ENCODE assay signal across 34 cellular contexts in genomic region chr5:154494036-154494435, GRCh38. TPM values are rescaled to one million over a fixed set of nuclear protein-coding genes. Genes with fewer than 3 reads are reported as not detected.
"Had no signal": no experiment of that assay in that cellular context is flagged by ENCODE, and none has a peak within 500 bp of the region (broad histone marks: within the 10 kb centered on the region; RNA-seq: fewer than 3 reads in every experiment).

No MANE protein-coding gene starts in this region.

- H3K9me3 Mint-ChIP-seq: activated B cell treated with CpG ODN at 0.5 μM for 24 hours; activated naive CD4-positive, alpha-beta T cell treated with anti-CD3 and anti-CD28 coated beads, Interleukin-2, amount 10 ng/mL, durations not matched to agents 7 days and 5 days; activated naive CD8-positive, alpha-beta T cell treated with anti-CD3 and anti-CD28 coated beads, Interleukin-2, amount 10 ng/mL, durations not matched to agents 7 days and 5 days; activated T-helper 1 cell treated with anti-CD3 and anti-CD28 coated beads, Interleukin-12 subunit alpha, Interleukin-12 subunit beta, Interleukin-2, Interleukin-4 antibody, amounts not matched to agents 30 ng/mL and 10 ng/mL and 1 ng/mL, durations not matched to agents 14 hours and 24 hours and 36 hours; natural killer cell treated with Interleukin-12 subunit alpha and Interleukin-12 subunit beta and Interleukin-15 and Interleukin-18, amount 100 ng/mL, for 72 hours; stimulated activated naive B cell treated with anti-CD40 and anti-IgM and Interleukin-4, amounts not matched to agents 10 μg/mL and 1 μg/mL and 100 μg/mL, for 72 hours; T-helper 2 cell treated with Interferon-gamma antibody and Interleukin-4, amounts not matched to agents 5 μg/mL and 100 μg/mL, for 36 hours had no signal

- H3K4me3 ChIP-seq: ascending aorta, cardiac muscle cell, heart right ventricle, left ventricle myocardium inferior, lung, mucosa of descending colon, right atrium auricular region, smooth muscle cell, tibial nerve had no signal

- DNase-seq: activated B cell treated with CpG ODN at 0.5 μM for 24 hours; activated CD4-positive, alpha-beta T cell treated with anti-CD3 and anti-CD28 coated beads for 36 hours; activated CD8-positive, alpha-beta memory T cell treated with anti-CD3 and anti-CD28 coated beads, Interleukin-2, amount 10 ng/mL, durations not matched to agents 7 days and 5 days; activated CD8-positive, alpha-beta T cell treated with anti-CD3 and anti-CD28 coated beads, Interleukin-2, amount 10 ng/mL, durations not matched to agents 7 days and 5 days; activated effector memory CD4-positive, alpha-beta T cell treated with anti-CD3 and anti-CD28 coated beads, Interleukin-2, amount 50 U/mL, for 16 hours; activated naive CD4-positive, alpha-beta T cell treated with anti-CD3 and anti-CD28 coated beads, Interleukin-2, amount 10 ng/mL, durations not matched to agents 7 days and 5 days; activated naive CD8-positive, alpha-beta T cell treated with anti-CD3 and anti-CD28 coated beads, Interleukin-2, amount 10 ng/mL, durations not matched to agents 7 days and 5 days; activated T-cell treated with anti-CD3 and anti-CD28 coated beads for 4 hours; cortex of kidney; foreskin fibroblast; heart right ventricle; left ventricle myocardium inferior; mesendoderm; mucosa of descending colon; stimulated activated CD4-positive, alpha-beta T cell treated with anti-CD3 and anti-CD28 coated beads, Interleukin-1b, Interleukin-23, amount 100 ng/mL, for 48 hours; stimulated activated CD4-positive, alpha-beta T cell treated with anti-CD3 and anti-CD28 coated beads, Interleukin-4, amount 100 ng/mL, for 4 hours; stimulated activated CD8-positive, alpha-beta memory T cell treated with anti-CD3 and anti-CD28 coated beads, Interleukin-4, amount 100 ng/mL, for 48 hours; stimulated activated naive B cell treated with anti-CD40 and anti-IgM and Interleukin-4, amounts not matched to agents 10 μg/mL and 1 μg/mL and 100 μg/mL, for 72 hours had no signal

- H3K4me1 Mint-ChIP-seq: activated B cell treated with CpG ODN at 0.5 μM for 24 hours; activated CD4-positive, alpha-beta T cell treated with anti-CD3 and anti-CD28 coated beads for 36 hours; activated CD8-positive, alpha-beta memory T cell treated with anti-CD3 and anti-CD28 coated beads, Interleukin-2, amount 10 ng/mL, durations not matched to agents 7 days and 5 days; activated naive CD4-positive, alpha-beta T cell treated with anti-CD3 and anti-CD28 coated beads, Interleukin-2, amount 10 ng/mL, durations not matched to agents 7 days and 5 days; activated naive CD8-positive, alpha-beta T cell treated with anti-CD3 and anti-CD28 coated beads, Interleukin-2, amount 10 ng/mL, durations not matched to agents 7 days and 5 days; brain; stimulated activated naive B cell treated with anti-CD40 and anti-IgM and Interleukin-4, amounts not matched to agents 10 μg/mL and 1 μg/mL and 100 μg/mL, for 72 hours had no signal

- FAIRE-seq: urothelium cell line had no signal

- H3K27ac Mint-ChIP-seq: activated B cell treated with CpG ODN at 0.5 μM for 24 hours; activated CD4-positive, alpha-beta T cell treated with anti-CD3 and anti-CD28 coated beads for 36 hours; activated CD8-positive, alpha-beta memory T cell treated with anti-CD3 and anti-CD28 coated beads, Interleukin-2, amount 10 ng/mL, durations not matched to agents 7 days and 5 days; activated CD8-positive, alpha-beta T cell treated with anti-CD3 and anti-CD28 coated beads, Interleukin-2, amount 10 ng/mL, durations not matched to agents 7 days and 5 days; activated naive CD4-positive, alpha-beta T cell treated with anti-CD3 and anti-CD28 coated beads, Interleukin-2, amount 10 ng/mL, durations not matched to agents 7 days and 5 days; activated naive CD8-positive, alpha-beta T cell treated with anti-CD3 and anti-CD28 coated beads, Interleukin-2, amount 10 ng/mL, durations not matched to agents 7 days and 5 days; activated T-helper 1 cell treated with anti-CD3 and anti-CD28 coated beads, Interleukin-12 subunit alpha, Interleukin-12 subunit beta, Interleukin-2, Interleukin-4 antibody, amounts not matched to agents 30 ng/mL and 10 ng/mL and 1 ng/mL, durations not matched to agents 14 hours and 24 hours and 36 hours; brain; natural killer cell treated with Interleukin-12 subunit alpha and Interleukin-12 subunit beta and Interleukin-15 and Interleukin-18, amount 100 ng/mL, for 72 hours; stimulated activated naive B cell treated with anti-CD40 and anti-IgM and Interleukin-4, amounts not matched to agents 10 μg/mL and 1 μg/mL and 100 μg/mL, for 72 hours; T-helper 2 cell treated with Interferon-gamma antibody and Interleukin-4, amounts not matched to agents 5 μg/mL and 100 μg/mL, for 36 hours had no signal

- H3K9me3 ChIP-seq: ascending aorta, heart right ventricle, left ventricle myocardium inferior, mucosa of descending colon, right atrium auricular region, tibial nerve had no signal

- H3K36me3 ChIP-seq: ascending aorta, cardiac muscle cell, heart right ventricle, left ventricle myocardium inferior, right atrium auricular region, tibial nerve had no signal

- H3K36me3 Mint-ChIP-seq: activated CD8-positive, alpha-beta memory T cell treated with anti-CD3 and anti-CD28 coated beads, Interleukin-2, amount 10 ng/mL, durations not matched to agents 7 days and 5 days; activated naive CD4-positive, alpha-beta T cell treated with anti-CD3 and anti-CD28 coated beads, Interleukin-2, amount 10 ng/mL, durations not matched to agents 7 days and 5 days; activated naive CD8-positive, alpha-beta T cell treated with anti-CD3 and anti-CD28 coated beads, Interleukin-2, amount 10 ng/mL, durations not matched to agents 7 days and 5 days; brain; natural killer cell treated with Interleukin-12 subunit alpha and Interleukin-12 subunit beta and Interleukin-15 and Interleukin-18, amount 100 ng/mL, for 72 hours; stimulated activated naive B cell treated with anti-CD40 and anti-IgM and Interleukin-4, amounts not matched to agents 10 μg/mL and 1 μg/mL and 100 μg/mL, for 72 hours had no signal

- H3K4me1 ChIP-seq: ascending aorta, heart right ventricle, left ventricle myocardium inferior, right atrium auricular region, tibial nerve had no signal

- H3K4me3 Mint-ChIP-seq: activated B cell treated with CpG ODN at 0.5 μM for 24 hours; activated CD4-positive, alpha-beta T cell treated with anti-CD3 and anti-CD28 coated beads for 36 hours; activated CD8-positive, alpha-beta memory T cell treated with anti-CD3 and anti-CD28 coated beads, Interleukin-2, amount 10 ng/mL, durations not matched to agents 7 days and 5 days; activated CD8-positive, alpha-beta T cell treated with anti-CD3 and anti-CD28 coated beads, Interleukin-2, amount 10 ng/mL, durations not matched to agents 7 days and 5 days; activated naive CD4-positive, alpha-beta T cell treated with anti-CD3 and anti-CD28 coated beads, Interleukin-2, amount 10 ng/mL, durations not matched to agents 7 days and 5 days; activated naive CD8-positive, alpha-beta T cell treated with anti-CD3 and anti-CD28 coated beads, Interleukin-2, amount 10 ng/mL, durations not matched to agents 7 days and 5 days; activated T-helper 1 cell treated with anti-CD3 and anti-CD28 coated beads, Interleukin-12 subunit alpha, Interleukin-12 subunit beta, Interleukin-2, Interleukin-4 antibody, amounts not matched to agents 30 ng/mL and 10 ng/mL and 1 ng/mL, durations not matched to agents 14 hours and 24 hours and 36 hours; brain; natural killer cell treated with Interleukin-12 subunit alpha and Interleukin-12 subunit beta and Interleukin-15 and Interleukin-18, amount 100 ng/mL, for 72 hours; stimulated activated naive B cell treated with anti-CD40 and anti-IgM and Interleukin-4, amounts not matched to agents 10 μg/mL and 1 μg/mL and 100 μg/mL, for 72 hours; T-helper 2 cell treated with Interferon-gamma antibody and Interleukin-4, amounts not matched to agents 5 μg/mL and 100 μg/mL, for 36 hours had no signal

- H3K27ac ChIP-seq: ascending aorta, cardiac muscle cell, heart right ventricle, left ventricle myocardium inferior, right atrium auricular region, tibial nerve had no signal

- H3K27me3 ChIP-seq: ascending aorta had no signal

RNA-seq across cellular contexts. Expression of gene HAND1, which starts 16.0 kb away (rescaled TPM):
- total RNA-seq: activated B cell treated with CpG ODN at 0.5 μM for 24 hours; activated CD4-positive, alpha-beta T cell treated with anti-CD3 and anti-CD28 coated beads for 36 hours; activated CD8-positive, alpha-beta memory T cell treated with anti-CD3 and anti-CD28 coated beads, Interleukin-2, amount 10 ng/mL, durations not matched to agents 7 days and 5 days; activated CD8-positive, alpha-beta T cell treated with anti-CD3 and anti-CD28 coated beads, Interleukin-2, amount 10 ng/mL, durations not matched to agents 7 days and 5 days; activated naive CD8-positive, alpha-beta T cell treated with anti-CD3 and anti-CD28 coated beads, Interleukin-2, amount 10 ng/mL, durations not matched to agents 7 days and 5 days; activated T-helper 1 cell treated with anti-CD3 and anti-CD28 coated beads, Interleukin-12 subunit alpha, Interleukin-12 subunit beta, Interleukin-2, Interleukin-4 antibody, amounts not matched to agents 30 ng/mL and 10 ng/mL and 1 ng/mL, durations not matched to agents 14 hours and 24 hours and 36 hours; ascending aorta; chondrocyte; esophagus mucosa; myocyte; natural killer cell treated with Interleukin-12 subunit alpha and Interleukin-12 subunit beta and Interleukin-15 and Interleukin-18, amount 100 ng/mL, for 72 hours; pulmonary artery endothelial cell; temporal lobe; tibial nerve had no signal
